Comparison of ENCODE assay signal across 8 cellular contexts in genomic region chr20:58839474-58839874, GRCh38. TPM values are rescaled to one million over a fixed set of nuclear protein-coding genes. Genes with fewer than 3 reads are reported as not detected.
A peak's percentile ranks its signal among the peaks of the same experiment; 100 is the strongest.
DNase-seq lines count a peak whose midpoint lies in the region; ATAC-seq and TF ChIP-seq lines count a peak whose summit lies in the region.

No MANE protein-coding gene starts in this region.

- CTCF ChIA-PET in activated B cell treated with CpG ODN at 0.5 μM for 24 hours (lab: Charles Lee): interaction anchor here (0.6 kb wide), 1 partner anchor 604 kb away, joined by 4 read pairs; no protein-coding TSS in a partner anchor

- H3K27me3 ChIP-seq in BE2C: peaks cover 39% of the 10 kb centered on the region

- ATAC-seq in activated B cell treated with CpG ODN at 0.5 μM for 24 hours (ENCODE audit: low read depth): peak; percentile 47
- peak; percentile 46 to 52 for ATAC-seq in naive B cell (ENCODE audit: low read depth in 2 of 2)
- no peak for ATAC-seq in HG03460 (IDR thresholded peaks at IDR 0.05; ENCODE audit: unreplicated experiment)
- no peak for ATAC-seq in HG03108 (IDR thresholded peaks at IDR 0.05; ENCODE audit: unreplicated experiment)

- H3K4me3 Mint-ChIP-seq in activated B cell treated with CpG ODN at 0.5 μM for 24 hours: peak overlapping the region; percentile 24
- H3K4me3 Mint-ChIP-seq in naive B cell: peak overlapping the region in 5 of 8 donors; percentile 20 to 63 (median 53)

- H3K27me3 Mint-ChIP-seq in activated B cell treated with CpG ODN at 0.5 μM for 24 hours: peaks cover 26% of the 10 kb centered on the region
- H3K27me3 Mint-ChIP-seq in naive B cell: peaks cover 21 to 85% (median 62%) of the 10 kb centered on the region in 3 donors

- H3K4me3 ChIP-seq in BE2C (ENCODE audit: low read depth, low read length) (peak overlapping the region; percentile 47), HFF-Myc (replicated peaks; ENCODE audit: low read depth, low read length) (peak overlapping the region; percentile 8; the same call in 1 of the 2 replicates)

- H3K4me1 ChIP-seq in BE2C: no peaks in the 10 kb centered on the region

- POLR2A ChIA-PET in activated B cell treated with CpG ODN at 0.5 μM for 24 hours (lab: Charles Lee): no interaction called here

- H3K27ac Mint-ChIP-seq in activated B cell treated with CpG ODN at 0.5 μM for 24 hours (no peak overlapping the region), naive B cell (no peak overlapping the region)

- intact Hi-C loops in activated B cell treated with CpG ODN at 0.5 μM for 24 hours (cut with micrococcal nuclease): loop anchor here (2.0 kb wide), 1 partner anchor 603 kb away; no protein-coding TSS in a partner anchor

- H3K4me1 Mint-ChIP-seq in activated B cell treated with CpG ODN at 0.5 μM for 24 hours (peaks cover 5% of the 10 kb centered on the region), naive B cell (peaks cover 3 to 17% (median 13%) of the 10 kb centered on the region in 3 donors)

- peaks cover 7% of the 10 kb centered on the region for H3K36me3 ChIP-seq in BE2C

- peak; percentile 55 for TF ChIP-seq CTCF in BE2C (IDR thresholded peaks at IDR 0.05; ENCODE audit: low read depth, low read length)
- peak; percentile 48 for TF ChIP-seq CTCF in HFF-Myc (IDR thresholded peaks at IDR 0.05; ENCODE audit: low read depth, low read length, missing control alignments)
- TF ChIP-seq CTCF in activated B cell treated with CpG ODN at 0.5 μM for 24 hours (IDR thresholded peaks at IDR 0.05): no peak

- peak; percentile 73 for DNase-seq in BE2C
- DNase-seq in HFF-Myc (ENCODE audit: extremely low read depth, low read depth): no peak
- DNase-seq in activated B cell treated with CpG ODN at 0.5 μM for 24 hours: no peak
- DNase-seq in ecto neural progenitor cell (ENCODE audit: low spot score): peak; percentile 72
- no peak for DNase-seq in naive B cell
- DNase-seq in pons (ENCODE audit: low spot score): no peak

- H3K36me3 Mint-ChIP-seq in activated B cell treated with CpG ODN at 0.5 μM for 24 hours (ENCODE audit: low read depth): peaks cover 4% of the 10 kb centered on the region
- H3K36me3 Mint-ChIP-seq in naive B cell: no peaks in the 10 kb centered on the region

- no peaks in the 10 kb centered on the region for H3K9me3 ChIP-seq in BE2C

- H3K9me3 Mint-ChIP-seq in activated B cell treated with CpG ODN at 0.5 μM for 24 hours (no peaks in the 10 kb centered on the region), naive B cell (no peaks in the 10 kb centered on the region)

RNA-seq across cellular contexts. Expression of gene GNAS-AS1, which starts 11.2 kb away (rescaled TPM):
- 1.5 TPM for polyA plus RNA-seq in BE2C (2012; ENCODE audit: insufficient read depth, insufficient read length, low read depth)
- total RNA-seq in activated B cell treated with CpG ODN at 0.5 μM for 24 hours: 1.4 and 1.5 TPM in 2 replicates
- under 1 TPM in 1 of 6 donors, not detected in 5; 0.35 TPM for polyA plus RNA-seq in naive B cell (ENCODE audit: low read depth in 6 of 6)

RNA-seq across cellular contexts. Expression of gene GNAS, which starts 13.0 kb away (rescaled TPM):
- 4,204 TPM for polyA plus RNA-seq in BE2C (2012; ENCODE audit: insufficient read depth, insufficient read length, low read depth)
- 784 and 849 TPM in 2 replicates for total RNA-seq in activated B cell treated with CpG ODN at 0.5 μM for 24 hours
- polyA plus RNA-seq in naive B cell (ENCODE audit: low read depth in 6 of 6): 100 to 1,000 TPM; 133 to 298 (median 194) TPM

Comparison
In these comparisons a context has a peak if more than half of its experiments do, and no peak if none do; other contexts are left out.
1. DNase-seq: peak in BE2C (single experiment) and ecto neural progenitor cell (single experiment); none in HFF-Myc (single experiment), activated B cell treated with CpG ODN at 0.5 μM for 24 hours (single experiment), naive B cell (single experiment) and pons (single experiment).
2. ATAC-seq: peak in activated B cell treated with CpG ODN at 0.5 μM for 24 hours (single experiment) and naive B cell (2 of 2); none in HG03460 (single experiment) and HG03108 (single experiment).